10 cellular contexts compared by ENCODE assay signal in the genomic region with DNA sequence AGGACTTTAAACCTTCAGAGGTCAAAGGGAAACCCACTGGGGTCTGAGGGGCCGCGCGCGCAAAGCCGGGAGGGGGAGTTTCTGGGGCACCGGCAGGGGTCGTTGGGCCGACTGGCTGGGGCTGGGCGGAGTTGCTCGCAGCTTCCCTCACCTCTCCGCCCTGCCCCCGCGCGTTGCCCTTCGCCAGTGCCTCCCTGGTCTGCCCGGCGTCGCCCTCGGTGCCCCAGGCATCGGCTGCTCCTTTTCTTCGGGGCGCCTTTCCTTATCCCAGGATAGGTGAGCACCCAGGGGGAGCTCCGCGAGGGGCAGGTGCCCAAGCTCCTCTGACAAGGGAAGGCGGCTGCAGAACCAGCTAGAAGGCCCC. TPM values are rescaled to one million over a fixed set of nuclear protein-coding genes. Genes with fewer than 3 reads are reported as not detected.
DNase-seq lines count a peak whose midpoint lies in the region; TF ChIP-seq lines count a peak whose summit lies in the region.
"Had no signal": no experiment of that assay in that cellular context is flagged by ENCODE, and none has a peak within 500 bp of the region (broad histone marks: within the 10 kb centered on the region; RNA-seq: fewer than 3 reads in every experiment).

No MANE protein-coding gene starts in this region.

- no peaks in the 10 kb centered on the region for H3K9me3 ChIP-seq in skeletal muscle satellite cell (replicated peaks; ENCODE audit: low read length)
- H3K9me3 ChIP-seq in CD8-positive, alpha-beta memory T cell (ENCODE audit: low read length): no peaks in the 10 kb centered on the region
- no peaks in the 10 kb centered on the region for H3K9me3 ChIP-seq in prostate gland

- H3K4me3 ChIP-seq in dorsolateral prefrontal cortex (peak overlapping the region in 50 of 59 donors; percentile 34 to 72 (median 57)), skeletal muscle satellite cell (ENCODE audit: low read length) (peak overlapping the region; percentile 81), prostate gland (no peak overlapping the region)
- no peak overlapping the region for H3K4me3 ChIP-seq in CD8-positive, alpha-beta memory T cell (ENCODE audit: low read length)

- peak overlapping the region; percentile 94 for H3K4me3 Mint-ChIP-seq in HFFc6
- no peak overlapping the region for H3K4me3 Mint-ChIP-seq in CD8-positive, alpha-beta memory T cell
- H3K4me3 Mint-ChIP-seq: activated T-helper 17 cell treated with anti-CD3 and anti-CD28 coated beads, Interleukin-2, amount 50 U/mL, for 72 hours had no signal

- H3K27me3 ChIP-seq in dorsolateral prefrontal cortex: peaks cover 0 to 48% (median 13%) of the 10 kb centered on the region in 45 donors
- peaks cover 19% of the 10 kb centered on the region for H3K27me3 ChIP-seq in skeletal muscle satellite cell (ENCODE audit: control insufficient read depth, insufficient read depth, low read length)
- no peaks in the 10 kb centered on the region for H3K27me3 ChIP-seq in CD8-positive, alpha-beta memory T cell (ENCODE audit: insufficient read depth, low read length, poor library complexity, severe bottlenecking)
- peaks cover 7% of the 10 kb centered on the region for H3K27me3 ChIP-seq in prostate gland (replicated peaks; ENCODE audit: insufficient read depth)

- no peak overlapping the region for H3K9ac ChIP-seq in skeletal muscle satellite cell (ENCODE audit: low read depth, low read length)

- no peak overlapping the region for H3K27ac Mint-ChIP-seq in HFFc6
- H3K27ac Mint-ChIP-seq in CD8-positive, alpha-beta memory T cell: no peak overlapping the region
- H3K27ac Mint-ChIP-seq: activated T-helper 17 cell treated with anti-CD3 and anti-CD28 coated beads, Interleukin-2, amount 50 U/mL, for 72 hours had no signal

- CTCF ChIA-PET in CD8-positive, alpha-beta memory T cell (lab: Charles Lee): no interaction called here

- H3K36me3 ChIP-seq in skeletal muscle satellite cell (ENCODE audit: insufficient read depth, low read length) (no peaks in the 10 kb centered on the region), prostate gland (no peaks in the 10 kb centered on the region)
- H3K36me3 ChIP-seq in CD8-positive, alpha-beta memory T cell (ENCODE audit: insufficient read depth, low read length): no peaks in the 10 kb centered on the region

- no peaks in the 10 kb centered on the region for H3K9me3 Mint-ChIP-seq in HFFc6
- peaks cover 0 to 3% (median 0%) of the 10 kb centered on the region in 5 donors for H3K9me3 Mint-ChIP-seq in CD8-positive, alpha-beta memory T cell
- H3K9me3 Mint-ChIP-seq: activated T-helper 17 cell treated with anti-CD3 and anti-CD28 coated beads, Interleukin-2, amount 50 U/mL, for 72 hours had no signal

- H3K27me3 Mint-ChIP-seq in HFFc6 (ENCODE audit: insufficient read depth): peaks cover 2% of the 10 kb centered on the region
- peaks cover 19 to 47% of the 10 kb centered on the region in 2 donors for H3K27me3 Mint-ChIP-seq in CD8-positive, alpha-beta memory T cell

- H3K4me1 Mint-ChIP-seq in HFFc6 (ENCODE audit: low read depth): peaks cover 43% of the 10 kb centered on the region
- no peaks in the 10 kb centered on the region for H3K4me1 Mint-ChIP-seq in CD8-positive, alpha-beta memory T cell

- intact Hi-C loops in dorsolateral prefrontal cortex (cut with DNase I): no loop called here
- intact Hi-C loops in prostate gland (cut with DNase I): no loop called here

- no peak for DNase-seq in HFFc6
- DNase-seq in dorsolateral prefrontal cortex: no peak
- peak; percentile 73 for DNase-seq in iPS-NIHi7 (ENCODE audit: extremely low spot score)
- no peak for DNase-seq in NCI-H446 treated with DMSO at 0.1 percent for 48 hours (lab: John Stamatoyannopoulos, UW)
- DNase-seq in CD8-positive, alpha-beta memory T cell: no peak
- DNase-seq in nucleus accumbens (lab: John Stamatoyannopoulos, UW): no peak
- DNase-seq in prostate gland (ENCODE audit: low spot score): no peak
- DNase-seq: SHP77 treated with DMSO at 0.1 percent for 48 hours had no signal

- H3K27ac ChIP-seq in dorsolateral prefrontal cortex (peak overlapping the region in 7 of 59 donors; percentile 1 to 59 (median 24)), prostate gland (no peak overlapping the region)
- H3K27ac ChIP-seq in CD8-positive, alpha-beta memory T cell (ENCODE audit: low read depth, low read length): no peak overlapping the region

- 42% methylated on average over 25 of the region's 25 CpGs for WGBS in prostate gland

- peak; percentile 22; the same call in 1 of the 2 replicates for TF ChIP-seq CTCF in HFFc6 (IDR thresholded peaks at IDR 0.05)
- no peak for TF ChIP-seq CTCF in dorsolateral prefrontal cortex (IDR thresholded peaks at IDR 0.05 in 54 of 56, conservative IDR thresholded peaks at IDR 0.05 in 2 of 56; ENCODE audit: low read depth in 1 of 56, partially characterized antibody in 56 of 56)
- TF ChIP-seq CTCF in prostate gland (IDR thresholded peaks at IDR 0.05): no peak

- TF ChIP-seq POLR2A in prostate gland (IDR thresholded peaks at IDR 0.05): no peak

- H3K4me2 ChIP-seq in skeletal muscle satellite cell (ENCODE audit: low read length): peak overlapping the region; percentile 100

- peaks cover 44% of the 10 kb centered on the region for H3K36me3 Mint-ChIP-seq in HFFc6 (ENCODE audit: low read depth)
- H3K36me3 Mint-ChIP-seq in CD8-positive, alpha-beta memory T cell: no peaks in the 10 kb centered on the region

- H3K4me1 ChIP-seq in skeletal muscle satellite cell (ENCODE audit: control insufficient read depth, insufficient read depth, low read length) (peaks cover 9% of the 10 kb centered on the region), prostate gland (replicated peaks) (no peaks in the 10 kb centered on the region)
- H3K4me1 ChIP-seq in CD8-positive, alpha-beta memory T cell (ENCODE audit: insufficient read depth, low read length): no peaks in the 10 kb centered on the region

- POLR2A ChIA-PET in CD8-positive, alpha-beta memory T cell (lab: Charles Lee): no interaction called here

RNA-seq across cellular contexts. Expression of gene NGF, which starts 0.4 kb away (rescaled TPM):
- total RNA-seq in HFFc6 (2021; fragmentation: NEBNext Ultra II Directional; extraction: Animal tissue kit (Norgen Biotek cat#: 25700)): 10 to 100 TPM; 44.4 to 53.8 (median 51.0) TPM
- total RNA-seq in dorsolateral prefrontal cortex (1 to 10 TPM in 49 of 120 experiments, under 1 TPM in 53, not detected in 18; 0.46 to 2.7 (median 0.97) TPM), prostate gland (1 to 10 TPM; 1.1 to 1.4 TPM)
- 0.66 TPM in 1 of 2 replicates, not detected in the other for total RNA-seq in skeletal muscle satellite cell (2012; rRNA removed)
- total RNA-seq in CD8-positive, alpha-beta memory T cell: not detected
- not detected for polyA plus RNA-seq in CD8-positive, alpha-beta memory T cell
- total RNA-seq: activated T-helper 17 cell treated with anti-CD3 and anti-CD28 coated beads, Interleukin-2, amount 50 U/mL, for 72 hours had no signal

Comparison
In these comparisons a context has a peak if more than half of its experiments do, and no peak if none do; other contexts are left out.
1. H3K4me3 ChIP-seq: peak in dorsolateral prefrontal cortex (50 of 59) and skeletal muscle satellite cell (single experiment); none in CD8-positive, alpha-beta memory T cell (single experiment) and prostate gland (0 of 2).
2. RNA of gene NGF, which starts 0.4 kb away (total RNA-seq): 44.4 to 53.8 TPM in HFFc6; 1.1 to 1.4 TPM in prostate gland, 0.46 to 2.7 TPM in dorsolateral prefrontal cortex and not detected in CD8-positive, alpha-beta memory T cell; every median in the first group is over 10 times any median in the second.